ENCODE assay signal across 8 cellular contexts in genomic region chr4:52037730-52038108, GRCh38. TPM values are rescaled to one million over a fixed set of nuclear protein-coding genes. Genes with fewer than 3 reads are reported as not detected.
A peak's percentile ranks its signal among the peaks of the same experiment; 100 is the strongest.
DNase-seq lines count a peak whose midpoint lies in the region; ATAC-seq and TF ChIP-seq lines count a peak whose summit lies in the region.

No MANE protein-coding gene starts in this region.

- no peaks in the 10 kb centered on the region for H3F3A ChIP-seq in neural cell (ENCODE audit: insufficient read depth, low read length, poor library complexity, severe bottlenecking)

- H3K36me3 ChIP-seq in neural cell (ENCODE audit: insufficient read depth, low read length), result no peaks in the 10 kb centered on the region

- no peak for TF ChIP-seq CTCF in fibroblast of villous mesenchyme (IDR thresholded peaks at IDR 0.05; ENCODE audit: insufficient read depth, low read depth, low read length)
- no peak for TF ChIP-seq CTCF in neural cell (IDR thresholded peaks at IDR 0.05; ENCODE audit: poor library complexity, severe bottlenecking)

- H3K4me3 Mint-ChIP-seq in activated CD4-positive, alpha-beta T cell treated with anti-CD3 and anti-CD28 coated beads, Interleukin-2, amount 10 ng/mL, durations not matched to agents 7 days and 5 days, result peak overlapping the region; percentile 81

- peaks cover 30% of the 10 kb centered on the region for H3K4me1 Mint-ChIP-seq in activated CD4-positive, alpha-beta T cell treated with anti-CD3 and anti-CD28 coated beads, Interleukin-2, amount 10 ng/mL, durations not matched to agents 7 days and 5 days

- DNase-seq in NCI-H1417 (lab: John Stamatoyannopoulos, UW) (peak; percentile 48 to 79 (median 78)), NCI-H1417 treated with DMSO at 0.1 percent for 48 hours (lab: John Stamatoyannopoulos, UW) (no peak), HuH-7 (ENCODE audit: low spot score) (peak; percentile 74), fibroblast of villous mesenchyme (ENCODE audit: low read depth) (peak; percentile 38), SKM-1 (lab: John Stamatoyannopoulos, UW; ENCODE audit: unreplicated experiment) (no peak)
- DNase-seq in activated CD4-positive, alpha-beta T cell treated with anti-CD3 and anti-CD28 coated beads, Interleukin-2, amount 10 ng/mL, durations not matched to agents 7 days and 5 days, result peak; percentile 20

- H4K20me1 ChIP-seq in neural cell (ENCODE audit: insufficient read depth), result no peaks in the 10 kb centered on the region

- ATAC-seq in GM21717 (IDR thresholded peaks at IDR 0.05; ENCODE audit: unreplicated experiment), result peak; percentile 60

- peaks cover 43% of the 10 kb centered on the region for H3K79me2 ChIP-seq in neural cell (replicated peaks; ENCODE audit: insufficient read depth, low read length)

- peak overlapping the region; percentile 81 for H3K4me2 ChIP-seq in neural cell (ENCODE audit: low read length)

- POLR2A ChIA-PET in activated CD4-positive, alpha-beta T cell treated with anti-CD3 and anti-CD28 coated beads, Interleukin-2, amount 10 ng/mL, durations not matched to agents 7 days and 5 days (lab: Charles Lee), result no interaction called here

- H3K27me3 Mint-ChIP-seq in activated CD4-positive, alpha-beta T cell treated with anti-CD3 and anti-CD28 coated beads, Interleukin-2, amount 10 ng/mL, durations not matched to agents 7 days and 5 days, result peaks cover 34% of the 10 kb centered on the region

- H3K27ac ChIP-seq in neural cell (ENCODE audit: low read length), result peak overlapping the region; percentile 71

- H3K9me3 Mint-ChIP-seq in activated CD4-positive, alpha-beta T cell treated with anti-CD3 and anti-CD28 coated beads, Interleukin-2, amount 10 ng/mL, durations not matched to agents 7 days and 5 days, result no peaks in the 10 kb centered on the region

- TF ChIP-seq EP300 in neural cell (conservative IDR thresholded peaks at IDR 0.05; ENCODE audit: poor library complexity, severe bottlenecking), result no peak

- TF ChIP-seq RAD21 in neural cell (conservative IDR thresholded peaks at IDR 0.05), result no peak

- no peaks in the 10 kb centered on the region for H3K9me3 ChIP-seq in neural cell (ENCODE audit: low read length)

- peaks cover 10% of the 10 kb centered on the region for H3K36me3 Mint-ChIP-seq in activated CD4-positive, alpha-beta T cell treated with anti-CD3 and anti-CD28 coated beads, Interleukin-2, amount 10 ng/mL, durations not matched to agents 7 days and 5 days (ENCODE audit: low read depth)

- no peaks in the 10 kb centered on the region for H3K9me2 ChIP-seq in neural cell (ENCODE audit: insufficient read depth, low read length)

- CTCF ChIA-PET in activated CD4-positive, alpha-beta T cell treated with anti-CD3 and anti-CD28 coated beads, Interleukin-2, amount 10 ng/mL, durations not matched to agents 7 days and 5 days (lab: Charles Lee), result no interaction called here

- peak overlapping the region; percentile 70 for H2AFZ ChIP-seq in neural cell (ENCODE audit: low read depth, low read length)

- peak overlapping the region; percentile 69 for H3K27ac Mint-ChIP-seq in activated CD4-positive, alpha-beta T cell treated with anti-CD3 and anti-CD28 coated beads, Interleukin-2, amount 10 ng/mL, durations not matched to agents 7 days and 5 days

- no peaks in the 10 kb centered on the region for H3K27me3 ChIP-seq in neural cell (ENCODE audit: insufficient read depth, low read depth, low read length)

- peak overlapping the region; percentile 86 for H3K4me3 ChIP-seq in fibroblast of villous mesenchyme (ENCODE audit: low read depth, low read length)
- H3K4me3 ChIP-seq in neural cell (ENCODE audit: low read length), result peak overlapping the region; percentile 80

- peak overlapping the region; percentile 84 for H3K9ac ChIP-seq in neural cell (ENCODE audit: low read length)

TF ChIP-seq in neural cell, 6 proteins besides CTCF, POLR2A, EP300 and RAD21:
- TF ChIP-seq POLR2AphosphoS5 (IDR thresholded peaks at IDR 0.05) (no peak), TAF1 (IDR thresholded peaks at IDR 0.05; ENCODE audit: low read depth) (peak; percentile 24)

RNA-seq across cellular contexts. Expression of gene SGCB, which starts 0.4 kb away (rescaled TPM):
- 10 to 100 TPM; 14.2 to 15.2 TPM for total RNA-seq in activated CD4-positive, alpha-beta T cell treated with anti-CD3 and anti-CD28 coated beads, Interleukin-2, amount 10 ng/mL, durations not matched to agents 7 days and 5 days
- 21.3 and 37.6 TPM in 2 replicates for total RNA-seq in fibroblast of villous mesenchyme
- polyA plus RNA-seq in neural cell, result 20.6 and 24.5 TPM in 2 replicates
- polyA minus RNA-seq in neural cell, result 46.0 and 54.3 TPM in 2 replicates

RNA-seq across cellular contexts. Expression of gene SPATA18, which starts 13.4 kb away (rescaled TPM):
- under 1 TPM; 0.35 to 0.73 TPM for total RNA-seq in activated CD4-positive, alpha-beta T cell treated with anti-CD3 and anti-CD28 coated beads, Interleukin-2, amount 10 ng/mL, durations not matched to agents 7 days and 5 days
- total RNA-seq in fibroblast of villous mesenchyme, result 7.7 and 18.1 TPM in 2 replicates
- 0.09 and 0.16 TPM in 2 replicates for polyA plus RNA-seq in neural cell
- 0.23 TPM in 1 of 2 replicates, not detected in the other for polyA minus RNA-seq in neural cell

RNA-seq across cellular contexts. Expression of gene LRRC66, which starts 17.6 kb away (rescaled TPM):
- total RNA-seq in activated CD4-positive, alpha-beta T cell treated with anti-CD3 and anti-CD28 coated beads, Interleukin-2, amount 10 ng/mL, durations not matched to agents 7 days and 5 days, result under 1 TPM; 0.12 to 0.27 TPM
- total RNA-seq in fibroblast of villous mesenchyme, result 0.32 and 0.43 TPM in 2 replicates
- 0.45 and 1.2 TPM in 2 replicates for polyA plus RNA-seq in neural cell
- polyA minus RNA-seq in neural cell, result 0.73 and 1.6 TPM in 2 replicates

Comparison
In these comparisons a context has a peak if more than half of its experiments do, and no peak if none do; other contexts are left out.
1. DNase-seq: peak in NCI-H1417 (3 of 3), HuH-7 (single experiment), activated CD4-positive, alpha-beta T cell treated with anti-CD3 and anti-CD28 coated beads, Interleukin-2, amount 10 ng/mL, durations not matched to agents 7 days and 5 days (single experiment) and fibroblast of villous mesenchyme (single experiment); none in NCI-H1417 treated with DMSO at 0.1 percent for 48 hours (single experiment) and SKM-1 (single experiment).